8 cellular contexts compared by ENCODE assay signal in genomic region chr19:23914402-23915286, GRCh38. TPM values are rescaled to one million over a fixed set of nuclear protein-coding genes. Genes with fewer than 3 reads are reported as not detected.
DNase-seq lines count a peak whose midpoint lies in the region; ATAC-seq, FAIRE-seq and TF ChIP-seq lines count a peak whose summit lies in the region.

Gene ZNF726 (plus strand): TSS chr19:23914886. CDS start chr19:23914995, 109 bp downstream.

- peak; percentile 97 for ATAC-seq in HG02642 (IDR thresholded peaks at IDR 0.05; ENCODE audit: poor library complexity, unreplicated experiment)

- TF ChIP-seq CTCF in WI38 (IDR thresholded peaks at IDR 0.05; ENCODE audit: low read depth, low read length) (no peak), bronchial epithelial cell (IDR thresholded peaks at IDR 0.05; ENCODE audit: insufficient read depth, low read length, severe bottlenecking) (no peak)

- FAIRE-seq in GM12892 (lab: Jason Lieb, UNC) (no peak), bronchial epithelial cell (lab: Jason Lieb, UNC) (peak; percentile 88)

- peak within 1 kb of the TSS; percentile 74 for H3K4me3 ChIP-seq in WI38 (ENCODE audit: low read depth, low read length)
- peak within 1 kb of the TSS; percentile 71 for H3K4me3 ChIP-seq in bronchial epithelial cell (ENCODE audit: low read depth, low read length)

- DNase-seq in GM12892 (ENCODE audit: insufficient read length) (peak; percentile 7), NCI-H187 (lab: John Stamatoyannopoulos, UW) (peak; percentile 36 to 66), bronchial epithelial cell (ENCODE audit: low read depth) (peak; percentile 87), inferior parietal cortex (ENCODE audit: extremely low spot score) (peak; percentile 97), Kasumi-1 (lab: John Stamatoyannopoulos, UW) (no peak)
- peak; percentile 61 to 65 for DNase-seq in stimulated activated CD4-positive, alpha-beta T cell treated with anti-CD3 and anti-CD28 coated beads, Interleukin-15, amount 100 ng/mL, for 1 hour (ENCODE audit: low read depth in 1 of 2, low spot score in 1 of 2)

- peak; percentile 40; the same call in 1 of the 2 replicates for TF ChIP-seq POLR2A in GM12892 (IDR thresholded peaks at IDR 0.05; ENCODE audit: low read depth, low read length)

- H3K27me3 ChIP-seq in bronchial epithelial cell (ENCODE audit: control insufficient read depth, insufficient read depth, low read length), result no peaks in the 10 kb centered on the region

- H3K36me3 ChIP-seq in bronchial epithelial cell (ENCODE audit: control insufficient read depth, insufficient read depth, low read length), result no peaks in the 10 kb centered on the region

RNA-seq across cellular contexts. Expression of gene ZNF726, which starts in this region (rescaled TPM):
- 2.2 TPM for polyA plus RNA-seq in GM12892 (2012; ENCODE audit: missing spikeins)
- total RNA-seq in bronchial epithelial cell, result 0.79 and 3.2 TPM in 2 replicates

Comparison
In these comparisons a context has a peak if more than half of its experiments do, and no peak if none do; other contexts are left out.
1. DNase-seq: peak in GM12892 (single experiment), NCI-H187 (2 of 2), bronchial epithelial cell (single experiment), inferior parietal cortex (single experiment) and stimulated activated CD4-positive, alpha-beta T cell treated with anti-CD3 and anti-CD28 coated beads, Interleukin-15, amount 100 ng/mL, for 1 hour (2 of 2); none in Kasumi-1 (0 of 2).